ENCODE assay signal across 12 cellular contexts in genomic region chr6:136035378-136036070, GRCh38.
DNase-seq lines count a peak whose midpoint lies in the region; ATAC-seq and TF ChIP-seq lines count a peak whose summit lies in the region.
"Had no signal": no experiment of that assay in that cellular context is flagged by ENCODE, and none has a peak within 500 bp of the region (broad histone marks: within the 10 kb centered on the region; RNA-seq: fewer than 3 reads in every experiment).

No MANE protein-coding gene starts in this region.

- H3K27ac ChIP-seq in cingulate gyrus (ENCODE audit: low read depth, low read length): peak overlapping the region; percentile 61
- H3K27ac ChIP-seq in right lobe of liver: no peak overlapping the region
- peak overlapping the region; percentile 81 for H3K27ac ChIP-seq in vagina
- no peak overlapping the region for H3K27ac ChIP-seq in endodermal cell (ENCODE audit: low read depth, low read length)

- H3K4me1 ChIP-seq in right lobe of liver (no peaks in the 10 kb centered on the region), vagina (peaks cover 35% of the 10 kb centered on the region), endodermal cell (ENCODE audit: control insufficient read depth, insufficient read depth, low read length) (peaks cover 5% of the 10 kb centered on the region)

- TF ChIP-seq CTCF in right lobe of liver (IDR thresholded peaks at IDR 0.05) (no peak), vagina (IDR thresholded peaks at IDR 0.05) (no peak), endodermal cell (conservative IDR thresholded peaks at IDR 0.05) (no peak)

- H3K27me3 ChIP-seq in right lobe of liver: no peaks in the 10 kb centered on the region
- no peaks in the 10 kb centered on the region for H3K27me3 ChIP-seq in vagina
- H3K27me3 ChIP-seq in endodermal cell (ENCODE audit: control insufficient read depth, insufficient read depth, low read length, poor library complexity, severe bottlenecking): no peaks in the 10 kb centered on the region

- no peaks in the 10 kb centered on the region for H3K9me3 Mint-ChIP-seq in endodermal cell
- H3K9me3 Mint-ChIP-seq: activated naive CD8-positive, alpha-beta T cell treated with anti-CD3 and anti-CD28 coated beads for 36 hours; naive thymus-derived CD8-positive, alpha-beta T cell had no signal

- TF ChIP-seq POLR2A in right lobe of liver (IDR thresholded peaks at IDR 0.05) (no peak), vagina (IDR thresholded peaks at IDR 0.05) (no peak)

- intact Hi-C loops in Right ventricle myocardium superior (cut with DNase I): loop anchor here (10.0 kb wide), 1 partner anchor 79 kb away; no protein-coding TSS in a partner anchor
- intact Hi-C loops in Right ventricle myocardium inferior (cut with DNase I): loop anchor here (5.0 kb wide), 2 partner anchors 37 to 122 kb away; no protein-coding TSS in a partner anchor
- intact Hi-C loops in right lobe of liver (cut with DNase I): no loop called here
- intact Hi-C loops in vagina (cut with DNase I): no loop called here

- H3K36me3 Mint-ChIP-seq in endodermal cell (ENCODE audit: low read depth): no peaks in the 10 kb centered on the region
- H3K36me3 Mint-ChIP-seq: activated naive CD8-positive, alpha-beta T cell treated with anti-CD3 and anti-CD28 coated beads for 36 hours; naive thymus-derived CD8-positive, alpha-beta T cell had no signal

- H3K4me3 Mint-ChIP-seq in endodermal cell: no peak overlapping the region
- H3K4me3 Mint-ChIP-seq: activated naive CD8-positive, alpha-beta T cell treated with anti-CD3 and anti-CD28 coated beads for 36 hours; naive thymus-derived CD8-positive, alpha-beta T cell; T-helper 17 cell had no signal

- H3K27me3 Mint-ChIP-seq in endodermal cell (ENCODE audit: insufficient read depth): no peaks in the 10 kb centered on the region
- H3K27me3 Mint-ChIP-seq: activated naive CD8-positive, alpha-beta T cell treated with anti-CD3 and anti-CD28 coated beads for 36 hours had no signal

- H3K9me3 ChIP-seq in right lobe of liver (no peaks in the 10 kb centered on the region), vagina (no peaks in the 10 kb centered on the region), endodermal cell (ENCODE audit: control insufficient read depth, low read length) (no peaks in the 10 kb centered on the region)

- ATAC-seq in Right ventricle myocardium superior (ENCODE audit: poor library complexity) (peak; percentile 17), Right ventricle myocardium inferior (no peak), right lobe of liver (peak; percentile 30 to 60 (median 38))
- ATAC-seq: naive thymus-derived CD8-positive, alpha-beta T cell; T-helper 17 cell had no signal

- H3K4me3 ChIP-seq in right lobe of liver (no peak overlapping the region), vagina (no peak overlapping the region), endodermal cell (ENCODE audit: low read length) (no peak overlapping the region)

- WGBS in right lobe of liver (ENCODE audit: insufficient coverage, low coverage, low lambda C conversion rate, missing lambda C conversion rate): 44% methylated on average over 3 of the region's 4 CpGs
- 93 to 100% methylated on average over 4 of the region's 4 CpGs for WGBS in endodermal cell (ENCODE audit: insufficient coverage in 1 of 2, insufficient read length in 1 of 2), 2 experiments

- H3K27ac Mint-ChIP-seq in endodermal cell: no peak overlapping the region
- H3K27ac Mint-ChIP-seq: activated naive CD8-positive, alpha-beta T cell treated with anti-CD3 and anti-CD28 coated beads for 36 hours; T-helper 17 cell had no signal

- no peak overlapping the region for H3K9ac ChIP-seq in endodermal cell (ENCODE audit: extremely low read depth, low read length, poor library complexity, severe bottlenecking)

- DNase-seq in Right ventricle myocardium superior (no peak), Right ventricle myocardium inferior (ENCODE audit: missing footprints) (no peak), right lobe of liver (no peak), vagina (ENCODE audit: extremely low spot score in 2 of 2) (no peak), activated gamma-delta T cell (lab: John Stamatoyannopoulos, UW) (no peak), superior temporal gyrus (ENCODE audit: extremely low spot score) (no peak), endodermal cell (no peak)
- DNase-seq: activated naive CD8-positive, alpha-beta T cell treated with anti-CD3 and anti-CD28 coated beads for 36 hours; DMS79 treated with DMSO at 0.1 percent for 48 hours; naive thymus-derived CD8-positive, alpha-beta T cell; T-helper 17 cell had no signal

- H3K4me1 Mint-ChIP-seq in endodermal cell: peaks cover 6% of the 10 kb centered on the region

- no peaks in the 10 kb centered on the region for H3K36me3 ChIP-seq in right lobe of liver
- no peaks in the 10 kb centered on the region for H3K36me3 ChIP-seq in vagina
- H3K36me3 ChIP-seq in endodermal cell (ENCODE audit: control insufficient read depth, insufficient read depth, low read length): no peaks in the 10 kb centered on the region

Comparison
In these comparisons a context has a peak if more than half of its experiments do, and no peak if none do; other contexts are left out.
1. H3K27ac ChIP-seq: peak in cingulate gyrus (single experiment) and vagina (single experiment); none in right lobe of liver (0 of 3) and endodermal cell (single experiment).
2. intact Hi-C loops: an anchor here in Right ventricle myocardium superior (10.0 kb wide) and Right ventricle myocardium inferior (5.0 kb wide); none called in right lobe of liver and vagina.